ENCODE assay signal across 1 cellular context in the genomic region with DNA sequence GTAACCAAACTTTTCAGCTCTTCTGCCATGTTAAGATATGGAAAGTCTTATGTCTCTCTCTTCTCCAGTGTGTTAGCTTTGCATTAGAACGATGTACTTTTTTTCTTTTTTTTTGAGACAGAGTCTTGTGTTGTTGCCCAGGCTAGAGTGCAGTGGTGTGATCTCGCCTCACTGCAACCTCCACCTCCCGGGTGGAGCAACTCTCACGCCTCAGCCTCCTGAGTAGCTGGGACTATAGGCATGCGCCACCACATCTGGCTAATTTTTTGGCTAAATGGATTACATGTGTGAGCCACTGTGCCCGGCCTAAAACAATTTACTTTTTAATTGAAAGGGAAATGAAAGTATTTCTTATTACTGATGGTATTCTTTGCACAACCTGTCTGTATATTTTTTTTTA.
TF ChIP-seq lines count a peak whose summit lies in the region.

No MANE protein-coding gene starts in this region.

TF ChIP-seq in K562, 482 proteins besides CTCF, POLR2A, EP300 and RAD21 (continued from another document and continues in another):
- TF ChIP-seq, protein P1, sequence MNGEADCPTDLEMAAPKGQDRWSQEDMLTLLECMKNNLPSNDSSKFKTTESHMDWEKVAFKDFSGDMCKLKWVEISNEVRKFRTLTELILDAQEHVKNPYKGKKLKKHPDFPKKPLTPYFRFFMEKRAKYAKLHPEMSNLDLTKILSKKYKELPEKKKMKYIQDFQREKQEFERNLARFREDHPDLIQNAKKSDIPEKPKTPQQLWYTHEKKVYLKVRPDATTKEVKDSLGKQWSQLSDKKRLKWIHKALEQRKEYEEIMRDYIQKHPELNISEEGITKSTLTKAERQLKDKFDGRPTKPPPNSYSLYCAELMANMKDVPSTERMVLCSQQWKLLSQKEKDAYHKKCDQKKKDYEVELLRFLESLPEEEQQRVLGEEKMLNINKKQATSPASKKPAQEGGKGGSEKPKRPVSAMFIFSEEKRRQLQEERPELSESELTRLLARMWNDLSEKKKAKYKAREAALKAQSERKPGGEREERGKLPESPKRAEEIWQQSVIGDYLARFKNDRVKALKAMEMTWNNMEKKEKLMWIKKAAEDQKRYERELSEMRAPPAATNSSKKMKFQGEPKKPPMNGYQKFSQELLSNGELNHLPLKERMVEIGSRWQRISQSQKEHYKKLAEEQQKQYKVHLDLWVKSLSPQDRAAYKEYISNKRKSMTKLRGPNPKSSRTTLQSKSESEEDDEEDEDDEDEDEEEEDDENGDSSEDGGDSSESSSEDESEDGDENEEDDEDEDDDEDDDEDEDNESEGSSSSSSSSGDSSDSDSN (IDR thresholded peaks at IDR 0.05; ENCODE audit: borderline replicate concordance in 1 of 2, low read depth in 2 of 2, low read length in 2 of 2), result no peak
- TF ChIP-seq ZNF77 (CRISPR knock-in tag; IDR thresholded peaks at IDR 0.05), result no peak
- no peak for TF ChIP-seq PHB (CRISPR knock-in tag; IDR thresholded peaks at IDR 0.05)
- no peak for TF ChIP-seq SMARCB1 (IDR thresholded peaks at IDR 0.05; ENCODE audit: insufficient read length, low read depth)
- TF ChIP-seq ZNF589 (CRISPR knock-in tag; IDR thresholded peaks at IDR 0.05; ENCODE audit: low read depth), result no peak
- no peak for TF ChIP-seq XRCC5 (IDR thresholded peaks at IDR 0.05; ENCODE audit: low read depth, low read length)
- no peak for TF ChIP-seq ZSCAN29 (IDR thresholded peaks at IDR 0.05)
- TF ChIP-seq CSDE1 (IDR thresholded peaks at IDR 0.05), result no peak
- TF ChIP-seq, protein P2, sequence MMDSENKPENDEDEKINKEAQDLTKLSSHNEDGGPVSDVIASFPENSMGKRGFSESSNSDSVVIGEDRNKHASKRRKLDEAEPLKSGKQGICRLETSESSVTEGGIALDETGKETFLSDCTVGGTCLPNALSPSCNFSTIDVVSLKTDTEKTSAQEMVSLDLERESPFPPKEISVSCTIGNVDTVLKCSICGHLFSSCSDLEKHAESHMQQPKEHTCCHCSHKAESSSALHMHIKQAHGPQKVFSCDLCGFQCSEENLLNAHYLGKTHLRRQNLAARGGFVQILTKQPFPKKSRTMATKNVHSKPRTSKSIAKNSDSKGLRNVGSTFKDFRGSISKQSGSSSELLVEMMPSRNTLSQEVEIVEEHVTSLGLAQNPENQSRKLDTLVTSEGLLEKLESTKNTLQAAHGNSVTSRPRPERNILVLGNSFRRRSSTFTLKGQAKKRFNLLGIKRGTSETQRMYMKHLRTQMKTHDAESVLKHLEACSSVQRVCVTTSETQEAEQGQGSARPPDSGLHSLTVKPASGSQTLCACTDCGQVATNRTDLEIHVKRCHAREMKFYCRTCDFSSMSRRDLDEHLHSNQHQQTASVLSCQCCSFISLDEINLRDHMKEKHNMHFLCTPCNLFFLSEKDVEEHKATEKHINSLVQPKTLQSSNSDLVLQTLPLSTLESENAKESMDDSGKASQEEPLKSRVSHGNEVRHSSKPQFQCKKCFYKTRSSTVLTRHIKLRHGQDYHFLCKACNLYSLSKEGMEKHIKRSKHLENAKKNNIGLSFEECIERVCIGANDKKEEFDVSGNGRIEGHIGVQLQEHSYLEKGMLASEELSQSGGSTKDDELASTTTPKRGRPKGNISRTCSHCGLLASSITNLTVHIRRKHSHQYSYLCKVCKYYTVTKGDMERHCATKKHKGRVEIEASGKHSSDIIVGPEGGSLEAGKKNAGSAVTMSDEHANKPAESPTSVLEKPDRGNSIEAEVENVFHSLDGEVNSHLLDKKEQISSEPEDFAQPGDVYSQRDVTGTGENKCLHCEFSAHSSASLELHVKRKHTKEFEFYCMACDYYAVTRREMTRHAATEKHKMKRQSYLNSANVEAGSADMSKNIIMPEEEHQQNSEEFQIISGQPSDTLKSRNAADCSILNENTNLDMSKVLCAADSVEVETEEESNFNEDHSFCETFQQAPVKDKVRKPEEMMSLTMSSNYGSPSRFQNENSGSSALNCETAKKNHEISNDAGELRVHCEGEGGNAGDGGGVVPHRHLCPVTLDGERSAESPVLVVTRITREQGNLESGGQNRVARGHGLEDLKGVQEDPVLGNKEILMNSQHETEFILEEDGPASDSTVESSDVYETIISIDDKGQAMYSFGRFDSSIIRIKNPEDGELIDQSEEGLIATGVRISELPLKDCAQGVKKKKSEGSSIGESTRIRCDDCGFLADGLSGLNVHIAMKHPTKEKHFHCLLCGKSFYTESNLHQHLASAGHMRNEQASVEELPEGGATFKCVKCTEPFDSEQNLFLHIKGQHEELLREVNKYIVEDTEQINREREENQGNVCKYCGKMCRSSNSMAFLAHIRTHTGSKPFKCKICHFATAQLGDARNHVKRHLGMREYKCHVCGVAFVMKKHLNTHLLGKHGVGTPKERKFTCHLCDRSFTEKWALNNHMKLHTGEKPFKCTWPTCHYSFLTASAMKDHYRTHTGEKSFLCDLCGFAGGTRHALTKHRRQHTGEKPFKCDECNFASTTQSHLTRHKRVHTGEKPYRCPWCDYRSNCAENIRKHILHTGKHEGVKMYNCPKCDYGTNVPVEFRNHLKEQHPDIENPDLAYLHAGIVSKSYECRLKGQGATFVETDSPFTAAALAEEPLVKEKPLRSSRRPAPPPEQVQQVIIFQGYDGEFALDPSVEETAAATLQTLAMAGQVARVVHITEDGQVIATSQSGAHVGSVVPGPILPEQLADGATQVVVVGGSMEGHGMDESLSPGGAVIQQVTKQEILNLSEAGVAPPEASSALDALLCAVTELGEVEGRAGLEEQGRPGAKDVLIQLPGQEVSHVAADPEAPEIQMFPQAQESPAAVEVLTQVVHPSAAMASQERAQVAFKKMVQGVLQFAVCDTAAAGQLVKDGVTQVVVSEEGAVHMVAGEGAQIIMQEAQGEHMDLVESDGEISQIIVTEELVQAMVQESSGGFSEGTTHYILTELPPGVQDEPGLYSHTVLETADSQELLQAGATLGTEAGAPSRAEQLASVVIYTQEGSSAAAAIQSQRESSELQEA (IDR thresholded peaks at IDR 0.05; ENCODE audit: low read depth), result no peak
- no peak for TF ChIP-seq GABPB1 (CRISPR knock-in tag; IDR thresholded peaks at IDR 0.05)
- TF ChIP-seq, protein P3, sequence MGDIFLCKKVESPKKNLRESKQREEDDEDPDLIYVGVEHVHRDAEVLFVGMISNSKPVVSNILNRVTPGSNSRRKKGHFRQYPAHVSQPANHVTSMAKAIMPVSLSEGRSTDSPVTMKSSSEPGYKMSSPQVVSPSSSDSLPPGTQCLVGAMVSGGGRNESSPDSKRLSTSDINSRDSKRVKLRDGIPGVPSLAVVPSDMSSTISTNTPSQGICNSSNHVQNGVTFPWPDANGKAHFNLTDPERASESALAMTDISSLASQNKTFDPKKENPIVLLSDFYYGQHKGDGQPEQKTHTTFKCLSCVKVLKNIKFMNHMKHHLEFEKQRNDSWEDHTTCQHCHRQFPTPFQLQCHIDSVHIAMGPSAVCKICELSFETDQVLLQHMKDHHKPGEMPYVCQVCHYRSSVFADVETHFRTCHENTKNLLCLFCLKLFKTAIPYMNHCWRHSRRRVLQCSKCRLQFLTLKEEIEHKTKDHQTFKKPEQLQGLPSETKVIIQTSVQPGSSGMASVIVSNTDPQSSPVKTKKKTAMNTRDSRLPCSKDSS (IDR thresholded peaks at IDR 0.05; ENCODE audit: low read depth, partially characterized antibody), result no peak
- TF ChIP-seq SMC3 (conservative IDR thresholded peaks at IDR 0.05; ENCODE audit: insufficient read depth, low read depth, low read length), result no peak
- TF ChIP-seq SNIP1 (IDR thresholded peaks at IDR 0.05; ENCODE audit: low read depth), result no peak
- TF ChIP-seq HLTF (IDR thresholded peaks at IDR 0.05), result no peak
- 0 out of 2 replicates have a peak, but pooled peaks have one; percentile 19 for TF ChIP-seq OTX1 (CRISPR knock-in tag; IDR thresholded peaks at IDR 0.05)
- TF ChIP-seq, protein P4, sequence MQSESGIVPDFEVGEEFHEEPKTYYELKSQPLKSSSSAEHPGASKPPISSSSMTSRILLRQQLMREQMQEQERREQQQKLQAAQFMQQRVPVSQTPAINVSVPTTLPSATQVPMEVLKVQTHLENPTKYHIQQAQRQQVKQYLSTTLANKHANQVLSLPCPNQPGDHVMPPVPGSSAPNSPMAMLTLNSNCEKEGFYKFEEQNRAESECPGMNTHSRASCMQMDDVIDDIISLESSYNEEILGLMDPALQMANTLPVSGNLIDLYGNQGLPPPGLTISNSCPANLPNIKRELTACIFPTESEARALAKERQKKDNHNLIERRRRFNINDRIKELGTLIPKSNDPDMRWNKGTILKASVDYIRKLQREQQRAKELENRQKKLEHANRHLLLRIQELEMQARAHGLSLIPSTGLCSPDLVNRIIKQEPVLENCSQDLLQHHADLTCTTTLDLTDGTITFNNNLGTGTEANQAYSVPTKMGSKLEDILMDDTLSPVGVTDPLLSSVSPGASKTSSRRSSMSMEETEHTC (IDR thresholded peaks at IDR 0.05), result no peak
- TF ChIP-seq, protein P5, sequence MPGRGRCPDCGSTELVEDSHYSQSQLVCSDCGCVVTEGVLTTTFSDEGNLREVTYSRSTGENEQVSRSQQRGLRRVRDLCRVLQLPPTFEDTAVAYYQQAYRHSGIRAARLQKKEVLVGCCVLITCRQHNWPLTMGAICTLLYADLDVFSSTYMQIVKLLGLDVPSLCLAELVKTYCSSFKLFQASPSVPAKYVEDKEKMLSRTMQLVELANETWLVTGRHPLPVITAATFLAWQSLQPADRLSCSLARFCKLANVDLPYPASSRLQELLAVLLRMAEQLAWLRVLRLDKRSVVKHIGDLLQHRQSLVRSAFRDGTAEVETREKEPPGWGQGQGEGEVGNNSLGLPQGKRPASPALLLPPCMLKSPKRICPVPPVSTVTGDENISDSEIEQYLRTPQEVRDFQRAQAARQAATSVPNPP (IDR thresholded peaks at IDR 0.05; ENCODE audit: borderline replicate concordance, insufficient read depth, insufficient read length), result no peak
- no peak for TF ChIP-seq SPI1 (IDR thresholded peaks at IDR 0.05; ENCODE audit: borderline replicate concordance, low read depth, low read length)
- TF ChIP-seq ESRRA (IDR thresholded peaks at IDR 0.05; ENCODE audit: borderline replicate concordance, low read depth), result no peak
- no peak for TF ChIP-seq HOXB6 (CRISPR knock-in tag; IDR thresholded peaks at IDR 0.05; ENCODE audit: borderline replicate concordance)
- 0 out of 2 replicates have a peak, but pooled peaks have one; percentile 17 for TF ChIP-seq ELF4 (CRISPR knock-in tag; IDR thresholded peaks at IDR 0.05)
- TF ChIP-seq SRSF1 (IDR thresholded peaks at IDR 0.05; ENCODE audit: low read depth, low read length), result no peak
- TF ChIP-seq, protein P6, sequence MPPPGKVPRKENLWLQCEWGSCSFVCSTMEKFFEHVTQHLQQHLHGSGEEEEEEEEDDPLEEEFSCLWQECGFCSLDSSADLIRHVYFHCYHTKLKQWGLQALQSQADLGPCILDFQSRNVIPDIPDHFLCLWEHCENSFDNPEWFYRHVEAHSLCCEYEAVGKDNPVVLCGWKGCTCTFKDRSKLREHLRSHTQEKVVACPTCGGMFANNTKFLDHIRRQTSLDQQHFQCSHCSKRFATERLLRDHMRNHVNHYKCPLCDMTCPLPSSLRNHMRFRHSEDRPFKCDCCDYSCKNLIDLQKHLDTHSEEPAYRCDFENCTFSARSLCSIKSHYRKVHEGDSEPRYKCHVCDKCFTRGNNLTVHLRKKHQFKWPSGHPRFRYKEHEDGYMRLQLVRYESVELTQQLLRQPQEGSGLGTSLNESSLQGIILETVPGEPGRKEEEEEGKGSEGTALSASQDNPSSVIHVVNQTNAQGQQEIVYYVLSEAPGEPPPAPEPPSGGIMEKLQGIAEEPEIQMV (tag; conservative IDR thresholded peaks at IDR 0.05; ENCODE audit: low read depth), result no peak
- TF ChIP-seq POLR2B (IDR thresholded peaks at IDR 0.05; ENCODE audit: low read depth, partially characterized antibody), result no peak
- TF ChIP-seq, protein P7, sequence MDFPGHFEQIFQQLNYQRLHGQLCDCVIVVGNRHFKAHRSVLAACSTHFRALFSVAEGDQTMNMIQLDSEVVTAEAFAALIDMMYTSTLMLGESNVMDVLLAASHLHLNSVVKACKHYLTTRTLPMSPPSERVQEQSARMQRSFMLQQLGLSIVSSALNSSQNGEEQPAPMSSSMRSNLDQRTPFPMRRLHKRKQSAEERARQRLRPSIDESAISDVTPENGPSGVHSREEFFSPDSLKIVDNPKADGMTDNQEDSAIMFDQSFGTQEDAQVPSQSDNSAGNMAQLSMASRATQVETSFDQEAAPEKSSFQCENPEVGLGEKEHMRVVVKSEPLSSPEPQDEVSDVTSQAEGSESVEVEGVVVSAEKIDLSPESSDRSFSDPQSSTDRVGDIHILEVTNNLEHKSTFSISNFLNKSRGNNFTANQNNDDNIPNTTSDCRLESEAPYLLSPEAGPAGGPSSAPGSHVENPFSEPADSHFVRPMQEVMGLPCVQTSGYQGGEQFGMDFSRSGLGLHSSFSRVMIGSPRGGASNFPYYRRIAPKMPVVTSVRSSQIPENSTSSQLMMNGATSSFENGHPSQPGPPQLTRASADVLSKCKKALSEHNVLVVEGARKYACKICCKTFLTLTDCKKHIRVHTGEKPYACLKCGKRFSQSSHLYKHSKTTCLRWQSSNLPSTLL (IDR thresholded peaks at IDR 0.05), result no peak
- TF ChIP-seq TCF7L2 (IDR thresholded peaks at IDR 0.05; ENCODE audit: low read depth, low read length), result no peak
- no peak for TF ChIP-seq SAFB (IDR thresholded peaks at IDR 0.05; ENCODE audit: borderline replicate concordance, low read depth, low read length)
- TF ChIP-seq, protein P8, sequence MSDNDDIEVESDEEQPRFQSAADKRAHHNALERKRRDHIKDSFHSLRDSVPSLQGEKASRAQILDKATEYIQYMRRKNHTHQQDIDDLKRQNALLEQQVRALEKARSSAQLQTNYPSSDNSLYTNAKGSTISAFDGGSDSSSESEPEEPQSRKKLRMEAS (CRISPR knock-in tag; IDR thresholded peaks at IDR 0.05), result no peak
- no peak for TF ChIP-seq DACH1 (IDR thresholded peaks at IDR 0.05; ENCODE audit: partially characterized antibody)
- no peak for TF ChIP-seq GTF2A2 (tag; IDR thresholded peaks at IDR 0.05)
- no peak for TF ChIP-seq SIN3A (IDR thresholded peaks at IDR 0.05; ENCODE audit: borderline replicate concordance in 2 of 2, control insufficient read depth in 1 of 2, low read depth in 2 of 2, low read length in 2 of 2)
- TF ChIP-seq ZNF124 (CRISPR knock-in tag; IDR thresholded peaks at IDR 0.05), result no peak
- no peak for TF ChIP-seq YBX1 (IDR thresholded peaks at IDR 0.05)
- no peak for TF ChIP-seq TAF15 (IDR thresholded peaks at IDR 0.05; ENCODE audit: low read depth, low read length)
- TF ChIP-seq, protein P9, sequence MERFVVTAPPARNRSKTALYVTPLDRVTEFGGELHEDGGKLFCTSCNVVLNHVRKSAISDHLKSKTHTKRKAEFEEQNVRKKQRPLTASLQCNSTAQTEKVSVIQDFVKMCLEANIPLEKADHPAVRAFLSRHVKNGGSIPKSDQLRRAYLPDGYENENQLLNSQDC (CRISPR knock-in tag; IDR thresholded peaks at IDR 0.05), result no peak
- TF ChIP-seq ZNF445 (CRISPR knock-in tag; IDR thresholded peaks at IDR 0.05; ENCODE audit: low read depth), result no peak
- TF ChIP-seq ERF (CRISPR knock-in tag; IDR thresholded peaks at IDR 0.05), result no peak
- TF ChIP-seq BHLHE40 (IDR thresholded peaks at IDR 0.05; ENCODE audit: low read length), result no peak
- TF ChIP-seq ATF1 (CRISPR knock-in tag; IDR thresholded peaks at IDR 0.05), result no peak
- no peak for TF ChIP-seq ATF1 (tag; IDR thresholded peaks at IDR 0.05)
